Comparison of ENCODE assay signal across 18 cellular contexts in genomic region chr6:90569223-90569622, GRCh38.
"Had no signal": no experiment of that assay in that cellular context is flagged by ENCODE, and none has a peak within 500 bp of the region (broad histone marks: within the 10 kb centered on the region; RNA-seq: fewer than 3 reads in every experiment).

No MANE protein-coding gene starts in this region.

- DNase-seq: dermis blood vessel endothelial cell; dorsolateral prefrontal cortex; effector CD4-positive, alpha-beta T cell; effector memory CD4-positive, alpha-beta T cell; foreskin keratinocyte; heart left ventricle; hippocampal formation; left cardiac atrium; left lung; left ventricle myocardium superior; lower lobe of right lung; mesendoderm; midbrain had no signal

- FAIRE-seq: colon, frontal cortex, islet of Langerhans, keratinocyte had no signal

- ATAC-seq: foreskin keratinocyte, gastroesophageal sphincter, heart left ventricle, left cardiac atrium, left lung, left ventricle myocardium superior, lower lobe of right lung had no signal
